8 cellular contexts compared by ENCODE assay signal in the genomic region with DNA sequence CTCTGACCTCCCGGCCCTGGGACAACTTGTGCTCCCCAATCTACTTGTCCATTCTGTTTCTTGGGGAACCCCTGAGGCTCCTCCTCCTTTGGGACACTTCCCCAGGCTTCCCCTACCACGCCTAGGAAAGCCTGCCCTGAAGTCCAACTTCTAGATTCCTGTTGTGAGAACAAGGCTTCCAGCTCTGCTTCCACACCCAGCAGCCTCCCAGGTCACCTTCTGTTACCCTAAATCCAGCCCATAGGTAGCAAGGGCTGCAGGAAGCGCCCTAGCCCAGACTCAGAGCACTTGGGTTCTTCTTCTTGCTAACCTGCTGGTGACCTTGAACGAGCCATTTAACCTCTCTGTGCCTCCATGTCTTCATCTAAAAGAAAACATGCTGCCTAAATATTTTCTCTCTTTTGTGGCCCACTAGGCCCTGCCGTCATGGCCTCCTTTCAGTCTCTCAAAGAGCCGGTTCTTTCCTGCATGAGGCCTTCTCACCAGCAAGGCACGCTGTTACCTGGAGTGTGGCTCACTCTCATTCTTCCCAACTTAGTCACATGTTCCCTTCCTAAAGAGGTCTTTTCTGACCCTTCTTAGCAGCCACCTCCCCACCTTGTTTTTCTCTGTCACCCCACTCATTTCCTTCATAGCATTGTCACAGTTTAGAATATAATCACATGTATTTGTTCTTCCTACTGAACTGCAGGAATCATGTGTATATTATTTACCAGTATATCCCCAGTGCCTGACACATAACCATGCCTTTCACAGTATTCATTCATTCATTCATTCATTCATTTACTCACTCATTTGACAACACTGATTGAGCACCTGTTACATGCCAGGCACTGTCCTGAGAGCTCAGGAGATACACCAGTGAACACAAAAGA. TPM values are rescaled to one million over a fixed set of nuclear protein-coding genes. Genes with fewer than 3 reads are reported as not detected.
DNase-seq lines count a peak whose midpoint lies in the region; ATAC-seq and TF ChIP-seq lines count a peak whose summit lies in the region.

No MANE protein-coding gene starts in this region.

- no peaks in the 10 kb centered on the region for H3K9me3 Mint-ChIP-seq in HFFc6

- ATAC-seq in GM18505 (IDR thresholded peaks at IDR 0.05; ENCODE audit: unreplicated experiment), result no peak
- no peak for ATAC-seq in HG02759 (IDR thresholded peaks at IDR 0.05; ENCODE audit: unreplicated experiment)
- ATAC-seq in GM19467 (IDR thresholded peaks at IDR 0.05; ENCODE audit: unreplicated experiment), result no peak
- no peak for ATAC-seq in HG03460 (IDR thresholded peaks at IDR 0.05; ENCODE audit: unreplicated experiment)

- H3K4me1 ChIP-seq in A673 (ENCODE audit: insufficient read depth, low read length, poor library complexity, severe bottlenecking) (peaks cover 44% of the 10 kb centered on the region), breast epithelium (peaks cover 0 to 18% of the 10 kb centered on the region in 2 donors), mononuclear cell (ENCODE audit: insufficient read depth, low read length) (peaks cover 66% of the 10 kb centered on the region)

- DNase-seq in A673 (ENCODE audit: low spot score), result no peak
- DNase-seq in HFFc6, result no peak
- no peak for DNase-seq in breast epithelium (ENCODE audit: low spot score in 2 of 2)

- no peaks in the 10 kb centered on the region for H3K27me3 ChIP-seq in A673 (replicated peaks; ENCODE audit: insufficient read depth, low read depth, low read length, poor library complexity)
- H3K27me3 ChIP-seq in breast epithelium, result no peaks in the 10 kb centered on the region
- H3K27me3 ChIP-seq in mononuclear cell (ENCODE audit: insufficient read depth, low read length), result no peaks in the 10 kb centered on the region

- H3K27me3 Mint-ChIP-seq in HFFc6 (ENCODE audit: insufficient read depth), result peaks cover 8% of the 10 kb centered on the region

- CTCF ChIA-PET in A673 (lab: Charles Lee), result no interaction called here

- H3K4me1 Mint-ChIP-seq in HFFc6 (ENCODE audit: low read depth), result peaks cover 76% of the 10 kb centered on the region

- peak overlapping the region; percentile 88 for H3K4me3 Mint-ChIP-seq in HFFc6

- H3K4me3 ChIP-seq in A673 (ENCODE audit: low read depth, low read length, poor library complexity, severe bottlenecking) (peak overlapping the region; percentile 75), breast epithelium (peak overlapping the region; percentile 54 to 99 (median 84)), mononuclear cell (ENCODE audit: low read length) (peak overlapping the region; percentile 70)

- H3K27ac Mint-ChIP-seq in HFFc6, result peak overlapping the region; percentile 95

- POLR2A ChIA-PET in A673 (lab: Charles Lee; ENCODE audit: low non-redundant PET), result no interaction called here

- no peaks in the 10 kb centered on the region for H3K9me3 ChIP-seq in A673 (ENCODE audit: low read depth, low read length, poor library complexity, severe bottlenecking)
- H3K9me3 ChIP-seq in breast epithelium, result no peaks in the 10 kb centered on the region
- H3K9me3 ChIP-seq in mononuclear cell (ENCODE audit: low read depth, low read length), result no peaks in the 10 kb centered on the region

- peak overlapping the region; percentile 92 for H3K27ac ChIP-seq in A673 (ENCODE audit: low read depth, low read length, poor library complexity, severe bottlenecking)
- H3K27ac ChIP-seq in breast epithelium, result peak overlapping the region; percentile 94 to 98

- H3K36me3 Mint-ChIP-seq in HFFc6 (ENCODE audit: low read depth), result peaks cover 41% of the 10 kb centered on the region

- BruUV-seq in A673 (replicated peaks; lab: Mats Ljungman, UMichigan), result no TSS peak

- no peak for TF ChIP-seq POLR2A in breast epithelium (IDR thresholded peaks at IDR 0.05)
- TF ChIP-seq POLR2A in GM18505 (IDR thresholded peaks at IDR 0.05; ENCODE audit: borderline replicate concordance, extremely low read depth, insufficient read depth, insufficient read length), result no peak

- H3K36me3 ChIP-seq in A673 (ENCODE audit: insufficient read depth, low read length, poor library complexity, severe bottlenecking), result peaks cover 4% of the 10 kb centered on the region
- H3K36me3 ChIP-seq in breast epithelium, result no peaks in the 10 kb centered on the region

- TF ChIP-seq CTCF in A673 (conservative IDR thresholded peaks at IDR 0.05; ENCODE audit: low read depth, low read length), result no peak
- TF ChIP-seq CTCF in HFFc6 (IDR thresholded peaks at IDR 0.05), result no peak
- TF ChIP-seq CTCF in breast epithelium (IDR thresholded peaks at IDR 0.05), result no peak

- intact Hi-C loops in A673 (cut with micrococcal nuclease; ENCODE audit: unreplicated experiment) (loop anchor here (1.0 kb wide), 1 partner anchor 36 kb away; no protein-coding TSS in a partner anchor), breast epithelium (cut with DNase I; ENCODE audit: low total_unique reads) (no loop called here)

RNA-seq across cellular contexts. Expression of a gene that starts 1.4 kb away (rescaled TPM):
- total RNA-seq in A673 (2021), result 131 and 137 TPM in 2 replicates
- 100 to 1,000 TPM; 380 to 424 (median 413) TPM for total RNA-seq in HFFc6 (2021; fragmentation: NEBNext Ultra II Directional; extraction: Animal tissue kit (Norgen Biotek cat#: 25700))
- total RNA-seq in breast epithelium, result 100 to 1,000 TPM; 162 to 192 (median 164) TPM
- total RNA-seq in mononuclear cell, result 146 TPM

RNA-seq across cellular contexts. Expression of a gene that starts 48.3 kb away (rescaled TPM):
- total RNA-seq in A673 (2021) (not detected in 2 replicates), breast epithelium (10 to 100 TPM in 2 of 3 donors, under 1 TPM in 1; 0.32 to 83.9 (median 41.3) TPM), mononuclear cell (not detected)
- not detected for total RNA-seq in HFFc6 (2021; fragmentation: NEBNext Ultra II Directional; extraction: Animal tissue kit (Norgen Biotek cat#: 25700))
